Comparison of ENCODE assay signal across 1 cellular context in genomic region chr2:150147889-150148683, GRCh38.
TF ChIP-seq lines count a peak whose summit lies in the region.

No MANE protein-coding gene starts in this region.

TF ChIP-seq in GM23338, 12 proteins besides CTCF, POLR2A, EP300 and RAD21:
- TF ChIP-seq ZNF462 (CRISPR knock-in tag; IDR thresholded peaks at IDR 0.05) (no peak), REST (IDR thresholded peaks at IDR 0.05; ENCODE audit: unreplicated experiment) (no peak), CREB1 (CRISPR knock-in tag; IDR thresholded peaks at IDR 0.05; ENCODE audit: low read depth) (no peak), STAT1 (IDR thresholded peaks at IDR 0.05; ENCODE audit: unreplicated experiment) (no peak), POLR2AphosphoS5 (IDR thresholded peaks at IDR 0.05; ENCODE audit: low read depth) (no peak), EZH2phosphoT487 (IDR thresholded peaks at IDR 0.05; ENCODE audit: unreplicated experiment) (no peak), NANOG (IDR thresholded peaks at IDR 0.05; ENCODE audit: borderline replicate concordance) (no peak), JUNB (IDR thresholded peaks at IDR 0.05; ENCODE audit: unreplicated experiment) (no peak), ZNF114 (CRISPR knock-in tag; IDR thresholded peaks at IDR 0.05) (no peak), ZNF331 (CRISPR knock-in tag; IDR thresholded peaks at IDR 0.05; ENCODE audit: low read depth) (no peak), EZH2 (IDR thresholded peaks at IDR 0.05; ENCODE audit: low read depth, unreplicated experiment) (no peak), ETS1 (IDR thresholded peaks at IDR 0.05) (no peak)
